18 cellular contexts compared by ENCODE assay signal in genomic region chr17:28532063-28532960, GRCh38. TPM values are rescaled to one million over a fixed set of nuclear protein-coding genes. Genes with fewer than 3 reads are reported as not detected.
DNase-seq lines count a peak whose midpoint lies in the region; ATAC-seq, FAIRE-seq and TF ChIP-seq lines count a peak whose summit lies in the region.
"Had no signal": no experiment of that assay in that cellular context is flagged by ENCODE, and none has a peak within 500 bp of the region (broad histone marks: within the 10 kb centered on the region; RNA-seq: fewer than 3 reads in every experiment).

No MANE protein-coding gene starts in this region.

- H3K27me3 ChIP-seq in K562 (ENCODE audit: control insufficient read depth in 2 of 2, insufficient read depth in 2 of 2, low read length in 2 of 2) (peaks cover 5 to 35% of the 10 kb centered on the region in 2 experiments; a peak in 4 of 5 replicates), Caco-2 (replicated peaks; ENCODE audit: control insufficient read depth, insufficient read depth, low read length) (no peaks in the 10 kb centered on the region)
- H3K27me3 ChIP-seq: brain microvascular endothelial cell, hepatocyte had no signal

- TF ChIP-seq RAD21 in K562 (CRISPR knock-in tag; conservative IDR thresholded peaks at IDR 0.05 in 1 of 2, IDR thresholded peaks at IDR 0.05 in 1 of 2): no peak

- H3K4me1 ChIP-seq in K562 (replicated peaks in 1 of 2; ENCODE audit: control insufficient read depth in 2 of 2, insufficient read depth in 2 of 2, low read length in 2 of 2) (peaks cover 10 to 25% of the 10 kb centered on the region in 2 experiments; a peak in 4 of 5 replicates), Caco-2 (no peaks in the 10 kb centered on the region; the same call in 1 of the 2 replicates)

- H3K9me3 ChIP-seq in K562 (replicated peaks; ENCODE audit: control insufficient read depth, insufficient read depth, low read depth, low read length) (no peaks in the 10 kb centered on the region), Caco-2 (no peaks in the 10 kb centered on the region)

- H3K79me2 ChIP-seq in K562 (ENCODE audit: control insufficient read depth, insufficient read depth, low read length): no peaks in the 10 kb centered on the region
- H3K79me2 ChIP-seq: hepatocyte had no signal

- H3K4me3 ChIP-seq in K562 (no peak overlapping the region), Caco-2 (ENCODE audit: low read depth, low read length) (no peak overlapping the region)
- H3K4me3 ChIP-seq: hepatocyte had no signal

- TF ChIP-seq CTCF in K562 (IDR thresholded peaks at IDR 0.05 in 2 of 3, conservative IDR thresholded peaks at IDR 0.05 in 1 of 3; ENCODE audit: insufficient read depth in 2 of 3, low read depth in 1 of 3, low read length in 3 of 3) (no peak), Caco-2 (IDR thresholded peaks at IDR 0.05; ENCODE audit: insufficient read depth in 1 of 2, low read depth in 1 of 2, low read length in 1 of 2, severe bottlenecking in 1 of 2, unreplicated experiment in 1 of 2) (no peak)

- no peak overlapping the region for H3K9ac ChIP-seq in K562 (ENCODE audit: insufficient read depth in 1 of 2, low read depth in 2 of 2, low read length in 2 of 2)

- WGBS in K562 (ENCODE audit: insufficient coverage, low coverage, missing lambda C conversion rate): 0% methylated on average over 6 of the region's 7 CpGs

- in situ Hi-C loops in K562 (cut with MboI): no loop called here

- no TSS peak for BruUV-seq in K562 (replicated peaks; lab: Mats Ljungman, UMichigan)
- BruUV-seq in Caco-2 (replicated peaks; lab: Mats Ljungman, UMichigan): no TSS peak

- no peaks in the 10 kb centered on the region for H3K9me1 ChIP-seq in K562 (ENCODE audit: control insufficient read depth, insufficient read depth, low read length)

- ATAC-seq in K562 (no peak), GM18505 (IDR thresholded peaks at IDR 0.05; ENCODE audit: unreplicated experiment) (no peak)
- ATAC-seq: CD8-positive, alpha-beta T cell had no signal

- H3K4me1 Mint-ChIP-seq in Caco-2 (ENCODE audit: low read depth, unreplicated experiment): no peaks in the 10 kb centered on the region
- H3K4me1 Mint-ChIP-seq: activated naive CD4-positive, alpha-beta T cell treated with anti-CD3 and anti-CD28 coated beads, Interleukin-2, amount 50 U/mL, for 24 hours had no signal

- no peak for TF ChIP-seq EP300 in K562 (IDR thresholded peaks at IDR 0.05; ENCODE audit: low read length)

- POLR2A ChIA-PET in K562 (lab: Yijun Ruan, JAX) (interaction anchor here (0.6 to 1.5 kb wide), 3 partner anchors 18 to 64 kb away, joined by 3 to 6 read pairs (median 4); no protein-coding TSS in a partner anchor), Caco-2 (lab: Charles Lee) (no interaction called here)

- no peak for TF ChIP-seq POLR2A in K562 (conservative IDR thresholded peaks at IDR 0.05)
- TF ChIP-seq POLR2A in GM18505 (IDR thresholded peaks at IDR 0.05; ENCODE audit: borderline replicate concordance, extremely low read depth, insufficient read depth, insufficient read length): no peak

- DNase-seq in A172 (ENCODE audit: low spot score) (peak; percentile 39), K562 (ENCODE audit: extremely low read depth in 1 of 4, low spot score in 3 of 4) (no peak), Caco-2 (no peak)
- DNase-seq: ACHN; activated CD4-positive, alpha-beta T cell treated with anti-CD3 and anti-CD28 coated beads for 1 hour; activated CD8-positive, alpha-beta memory T cell treated with anti-CD3 and anti-CD28 coated beads, Interleukin-2, amount 50 U/mL, for 48 hours; brain microvascular endothelial cell; CD8-positive, alpha-beta T cell; NCI-H2029 treated with DMSO at 0.1 percent for 48 hours had no signal

- no peaks in the 10 kb centered on the region for H3K27me3 Mint-ChIP-seq in Caco-2 (ENCODE audit: insufficient read depth, unreplicated experiment)
- H3K27me3 Mint-ChIP-seq: activated naive CD4-positive, alpha-beta T cell treated with anti-CD3 and anti-CD28 coated beads, Interleukin-2, amount 50 U/mL, for 24 hours had no signal

- H3K4me3 Mint-ChIP-seq in Caco-2 (ENCODE audit: unreplicated experiment): no peak overlapping the region
- H3K4me3 Mint-ChIP-seq: activated naive CD4-positive, alpha-beta T cell treated with anti-CD3 and anti-CD28 coated beads, Interleukin-2, amount 50 U/mL, for 24 hours; CD8-positive, alpha-beta T cell; T-helper 1 cell treated with Interleukin-12 subunit alpha and Interleukin-12 subunit beta and Interleukin-4 antibody, amounts not matched to agents 30 μg/mL and 1 μg/mL, for 36 hours had no signal

- no peak overlapping the region for H3K27ac ChIP-seq in K562 (ENCODE audit: extremely low read depth, low read depth, low read length)
- H3K27ac ChIP-seq: brain microvascular endothelial cell, hepatocyte had no signal

- H3K36me3 ChIP-seq in K562 (ENCODE audit: control insufficient read depth, insufficient read depth, low read length) (no peaks in the 10 kb centered on the region), Caco-2 (ENCODE audit: control insufficient read depth, insufficient read depth, low read length) (no peaks in the 10 kb centered on the region)
- H3K36me3 ChIP-seq: brain microvascular endothelial cell had no signal

- H3K4me2 ChIP-seq in K562 (ENCODE audit: insufficient read depth, low read length): no peak overlapping the region
- H3K4me2 ChIP-seq: hepatocyte had no signal

- H3K27ac Mint-ChIP-seq in Caco-2 (ENCODE audit: unreplicated experiment): no peak overlapping the region
- H3K27ac Mint-ChIP-seq: activated naive CD4-positive, alpha-beta T cell treated with anti-CD3 and anti-CD28 coated beads, Interleukin-2, amount 50 U/mL, for 24 hours; CD8-positive, alpha-beta T cell; progenitor cell of endocrine pancreas; T-helper 1 cell treated with Interleukin-12 subunit alpha and Interleukin-12 subunit beta and Interleukin-4 antibody, amounts not matched to agents 30 μg/mL and 1 μg/mL, for 36 hours had no signal

- CTCF ChIA-PET in K562 (lab: Yijun Ruan, JAX; ENCODE audit: low intra/inter-chr PET ratio): no interaction called here
- CTCF ChIA-PET in Caco-2 (lab: Charles Lee): no interaction called here

- intact Hi-C loops in K562 (cut with micrococcal nuclease) (no loop called here), Caco-2 (cut with micrococcal nuclease; ENCODE audit: unreplicated experiment) (no loop called here)

- H3K9me3 Mint-ChIP-seq in Caco-2 (ENCODE audit: unreplicated experiment): no peaks in the 10 kb centered on the region
- H3K9me3 Mint-ChIP-seq: activated naive CD4-positive, alpha-beta T cell treated with anti-CD3 and anti-CD28 coated beads, Interleukin-2, amount 50 U/mL, for 24 hours; CD8-positive, alpha-beta T cell; T-helper 1 cell treated with Interleukin-12 subunit alpha and Interleukin-12 subunit beta and Interleukin-4 antibody, amounts not matched to agents 30 μg/mL and 1 μg/mL, for 36 hours had no signal

- no peak overlapping the region for H2AFZ ChIP-seq in K562 (ENCODE audit: low read depth, low read length)
- H2AFZ ChIP-seq: hepatocyte had no signal

- no peaks in the 10 kb centered on the region for H3K36me3 Mint-ChIP-seq in Caco-2 (ENCODE audit: insufficient read depth, unreplicated experiment)
- H3K36me3 Mint-ChIP-seq: activated naive CD4-positive, alpha-beta T cell treated with anti-CD3 and anti-CD28 coated beads, Interleukin-2, amount 50 U/mL, for 24 hours; CD8-positive, alpha-beta T cell had no signal

- no peak for FAIRE-seq in K562 (lab: Jason Lieb, UNC)
- FAIRE-seq: GM12892 had no signal

- H4K20me1 ChIP-seq in K562 (replicated peaks; ENCODE audit: control insufficient read depth, insufficient read depth, low read length): 0 out of 2 replicates have a peak, but pooled peaks cover 13% of the 10 kb centered on the region

RNA-seq across cellular contexts. Expression of gene UNC119, which starts 20.1 kb away (rescaled TPM):
- total RNA-seq in A172 (2014; rRNA removed; shearing (Covaris generic)): 65.5 and 73.5 TPM in 2 replicates
- total RNA-seq in K562 (2011; cell fraction: chromatin; rRNA removed; ENCODE audit: low replicate concordance): 28.5 and 62.9 TPM in 2 replicates
- total RNA-seq in K562 (2011; cell fraction: nucleolus; rRNA removed): 57.0 and 57.2 TPM in 2 replicates
- 50.3 and 52.8 TPM in 2 replicates for total RNA-seq in K562 (2011; cell fraction: nucleoplasm; rRNA removed)
- total RNA-seq in K562 (2014; rRNA removed): 32.0 and 42.0 TPM in 2 replicates
- total RNA-seq in K562 (2014; rRNA removed; fragmentation: Illumina TruSeq; extraction: Trizol): 7.0 and 8.9 TPM in 2 replicates
- 15.7 and 15.9 TPM in 2 replicates for total RNA-seq in K562 (2015; rRNA removed; fragmentation: Illumina TruSeq; extraction: Trizol)
- 16.3 and 21.1 TPM in 2 replicates for total RNA-seq in K562 (2021)
- 47.7 and 62.5 TPM in 2 replicates for polyA plus RNA-seq in K562 (2011; rRNA removed)
- 41.8 and 64.9 TPM in 2 replicates for polyA plus RNA-seq in K562 (2011; cell fraction: cytosol; rRNA removed)
- polyA plus RNA-seq in K562 (2011; cell fraction: nucleus; rRNA removed): 114 and 146 TPM in 2 replicates
- polyA plus RNA-seq in K562 (2012): 12.8 and 25.6 TPM in 2 replicates
- 18.5 and 21.5 TPM in 2 replicates for polyA plus RNA-seq in K562 (2014; fragmentation: Illumina TruSeq; extraction: Trizol)
- 1 to 10 TPM in 1 of 2 experiments, under 1 TPM in 1; 0.37 to 1.0 TPM for polyA plus RNA-seq in K562 (2014; fragmentation: Nextera tagmentation; extraction: Ambion mirVana)
- polyA plus RNA-seq in K562 (2014; rRNA removed): 29.1 and 29.6 TPM in 2 replicates
- polyA minus RNA-seq in K562 (2011; rRNA and poly(A)+ RNA removed): 6.9 and 11.3 TPM in 2 replicates
- polyA minus RNA-seq in K562 (2011; cell fraction: cytosol; rRNA and poly(A)+ RNA removed): 6.6 and 14.3 TPM in 2 replicates
- polyA minus RNA-seq in K562 (2011; cell fraction: nucleus; rRNA and poly(A)+ RNA removed): 23.4 and 27.1 TPM in 2 replicates
- 40.5 and 41.3 TPM in 2 replicates for total RNA-seq in Caco-2 (2022)

RNA-seq across cellular contexts. Expression of gene FOXN1, which starts 26.2 kb away (rescaled TPM):
- 0.22 TPM in 1 of 2 replicates, not detected in the other for total RNA-seq in A172 (2014; rRNA removed; shearing (Covaris generic))
- not detected in 2 replicates for total RNA-seq in K562 (2011; cell fraction: chromatin; rRNA removed; ENCODE audit: low replicate concordance)
- total RNA-seq in K562 (2011; cell fraction: nucleolus; rRNA removed): not detected in 2 replicates
- total RNA-seq in K562 (2011; cell fraction: nucleoplasm; rRNA removed): not detected in 2 replicates
- not detected in 2 replicates for total RNA-seq in K562 (2014; rRNA removed)
- total RNA-seq in K562 (2014; rRNA removed; fragmentation: Illumina TruSeq; extraction: Trizol): not detected in 2 replicates
- not detected in 2 replicates for total RNA-seq in K562 (2015; rRNA removed; fragmentation: Illumina TruSeq; extraction: Trizol)
- not detected in 2 replicates for total RNA-seq in K562 (2021)
- not detected in 2 replicates for polyA plus RNA-seq in K562 (2011; rRNA removed)
- not detected in 2 replicates for polyA plus RNA-seq in K562 (2011; cell fraction: cytosol; rRNA removed)
- not detected in 2 replicates for polyA plus RNA-seq in K562 (2011; cell fraction: nucleus; rRNA removed)
- polyA plus RNA-seq in K562 (2012): not detected in 2 replicates
- polyA plus RNA-seq in K562 (2014; fragmentation: Illumina TruSeq; extraction: Trizol): not detected in 2 replicates
- polyA plus RNA-seq in K562 (2014; fragmentation: Nextera tagmentation; extraction: Ambion mirVana): not detected
- polyA plus RNA-seq in K562 (2014; rRNA removed): not detected in 2 replicates
- polyA minus RNA-seq in K562 (2011; rRNA and poly(A)+ RNA removed): not detected in 2 replicates
- polyA minus RNA-seq in K562 (2011; cell fraction: cytosol; rRNA and poly(A)+ RNA removed): not detected in 2 replicates
- polyA minus RNA-seq in K562 (2011; cell fraction: nucleus; rRNA and poly(A)+ RNA removed): not detected in 2 replicates
- 0.26 and 0.48 TPM in 2 replicates for total RNA-seq in Caco-2 (2022)
- total RNA-seq: CD8-positive, alpha-beta T cell; dermis microvascular lymphatic vessel endothelial cell; hepatocyte; RPMI7951; temporal lobe had no signal

RNA-seq across cellular contexts. Expression of gene PIGS, which starts 39.0 kb away (rescaled TPM):
- total RNA-seq in A172 (2014; rRNA removed; shearing (Covaris generic)): 48.9 and 83.5 TPM in 2 replicates
- 166 and 297 TPM in 2 replicates for total RNA-seq in K562 (2011; cell fraction: chromatin; rRNA removed; ENCODE audit: low replicate concordance)
- total RNA-seq in K562 (2011; cell fraction: nucleolus; rRNA removed): 236 and 239 TPM in 2 replicates
- total RNA-seq in K562 (2011; cell fraction: nucleoplasm; rRNA removed): 231 and 242 TPM in 2 replicates
- total RNA-seq in K562 (2014; rRNA removed) (55.1 and 86.9 TPM in 2 replicates), K562 (2014; rRNA removed; fragmentation: Illumina TruSeq; extraction: Trizol) (52.5 and 57.6 TPM in 2 replicates), K562 (2015; rRNA removed; fragmentation: Illumina TruSeq; extraction: Trizol) (51.5 and 55.3 TPM in 2 replicates), K562 (2021) (109 and 114 TPM in 2 replicates), Caco-2 (2022) (78.2 and 99.6 TPM in 2 replicates)
- polyA plus RNA-seq in K562 (2011; rRNA removed) (64.4 and 76.9 TPM in 2 replicates), K562 (2014; fragmentation: Illumina TruSeq; extraction: Trizol) (138 TPM in 2 replicates), K562 (2014; fragmentation: Nextera tagmentation; extraction: Ambion mirVana) (10 to 100 TPM; 47.5 to 55.8 TPM), K562 (2014; rRNA removed) (68.4 and 68.7 TPM in 2 replicates)
- 69.3 and 115 TPM in 2 replicates for polyA plus RNA-seq in K562 (2011; cell fraction: cytosol; rRNA removed)
- polyA plus RNA-seq in K562 (2011; cell fraction: nucleus; rRNA removed): 101 and 179 TPM in 2 replicates
- 112 and 132 TPM in 2 replicates for polyA plus RNA-seq in K562 (2012)
- polyA minus RNA-seq in K562 (2011; rRNA and poly(A)+ RNA removed): 29.4 and 51.4 TPM in 2 replicates
- 27.1 and 48.7 TPM in 2 replicates for polyA minus RNA-seq in K562 (2011; cell fraction: cytosol; rRNA and poly(A)+ RNA removed)
- polyA minus RNA-seq in K562 (2011; cell fraction: nucleus; rRNA and poly(A)+ RNA removed): 32.1 and 40.7 TPM in 2 replicates

RNA-seq across cellular contexts. Expression of gene ALDOC, which starts 44.4 kb away (rescaled TPM):
- total RNA-seq in A172 (2014; rRNA removed; shearing (Covaris generic)): 1.3 and 2.1 TPM in 2 replicates
- total RNA-seq in K562 (2011; cell fraction: chromatin; rRNA removed; ENCODE audit: low replicate concordance): 193 and 319 TPM in 2 replicates
- total RNA-seq in K562 (2011; cell fraction: nucleolus; rRNA removed): 209 and 250 TPM in 2 replicates
- total RNA-seq in K562 (2011; cell fraction: nucleoplasm; rRNA removed): 213 and 242 TPM in 2 replicates
- total RNA-seq in K562 (2014; rRNA removed): 93.5 and 102 TPM in 2 replicates
- total RNA-seq in K562 (2014; rRNA removed; fragmentation: Illumina TruSeq; extraction: Trizol): 52.0 and 64.1 TPM in 2 replicates
- 42.8 and 43.2 TPM in 2 replicates for total RNA-seq in K562 (2015; rRNA removed; fragmentation: Illumina TruSeq; extraction: Trizol)
- total RNA-seq in K562 (2021): 69.8 and 74.2 TPM in 2 replicates
- 263 and 354 TPM in 2 replicates for polyA plus RNA-seq in K562 (2011; rRNA removed)
- 404 and 465 TPM in 2 replicates for polyA plus RNA-seq in K562 (2011; cell fraction: cytosol; rRNA removed)
- polyA plus RNA-seq in K562 (2011; cell fraction: nucleus; rRNA removed): 420 and 425 TPM in 2 replicates
- polyA plus RNA-seq in K562 (2012): 119 and 134 TPM in 2 replicates
- polyA plus RNA-seq in K562 (2014; fragmentation: Illumina TruSeq; extraction: Trizol): 110 and 122 TPM in 2 replicates
- polyA plus RNA-seq in K562 (2014; fragmentation: Nextera tagmentation; extraction: Ambion mirVana): 100 to 1,000 TPM in 1 of 2 experiments, 10 to 100 TPM in 1; 93.5 to 124 TPM
- 99.2 and 113 TPM in 2 replicates for polyA plus RNA-seq in K562 (2014; rRNA removed)
- 264 and 310 TPM in 2 replicates for polyA minus RNA-seq in K562 (2011; rRNA and poly(A)+ RNA removed)
- 143 and 155 TPM in 2 replicates for polyA minus RNA-seq in K562 (2011; cell fraction: cytosol; rRNA and poly(A)+ RNA removed)
- polyA minus RNA-seq in K562 (2011; cell fraction: nucleus; rRNA and poly(A)+ RNA removed): 82.8 and 138 TPM in 2 replicates
- total RNA-seq in Caco-2 (2022): 16.3 and 17.7 TPM in 2 replicates

RNA-seq across cellular contexts. Expression of gene SLC13A2, which starts 58.9 kb away (rescaled TPM):
- not detected in 2 replicates for total RNA-seq in A172 (2014; rRNA removed; shearing (Covaris generic))
- total RNA-seq in K562 (2011; cell fraction: chromatin; rRNA removed; ENCODE audit: low replicate concordance): not detected in 2 replicates
- not detected in 2 replicates for total RNA-seq in K562 (2011; cell fraction: nucleolus; rRNA removed)
- not detected in 2 replicates for total RNA-seq in K562 (2011; cell fraction: nucleoplasm; rRNA removed)
- total RNA-seq in K562 (2014; rRNA removed): not detected in 2 replicates
- not detected in 2 replicates for total RNA-seq in K562 (2014; rRNA removed; fragmentation: Illumina TruSeq; extraction: Trizol)
- not detected in 2 replicates for total RNA-seq in K562 (2015; rRNA removed; fragmentation: Illumina TruSeq; extraction: Trizol)
- 0.13 TPM in 1 of 2 replicates, not detected in the other for total RNA-seq in K562 (2021)
- not detected in 2 replicates for polyA plus RNA-seq in K562 (2011; rRNA removed)
- polyA plus RNA-seq in K562 (2011; cell fraction: cytosol; rRNA removed): not detected in 2 replicates
- polyA plus RNA-seq in K562 (2011; cell fraction: nucleus; rRNA removed): not detected in 2 replicates
- polyA plus RNA-seq in K562 (2012): not detected in 2 replicates
- polyA plus RNA-seq in K562 (2014; fragmentation: Illumina TruSeq; extraction: Trizol): not detected in 2 replicates
- not detected for polyA plus RNA-seq in K562 (2014; fragmentation: Nextera tagmentation; extraction: Ambion mirVana)
- polyA plus RNA-seq in K562 (2014; rRNA removed): not detected in 2 replicates
- not detected in 2 replicates for polyA minus RNA-seq in K562 (2011; rRNA and poly(A)+ RNA removed)
- not detected in 2 replicates for polyA minus RNA-seq in K562 (2011; cell fraction: cytosol; rRNA and poly(A)+ RNA removed)
- polyA minus RNA-seq in K562 (2011; cell fraction: nucleus; rRNA and poly(A)+ RNA removed): not detected in 2 replicates
- total RNA-seq in Caco-2 (2022): 0.42 and 0.57 TPM in 2 replicates
- total RNA-seq: CD8-positive, alpha-beta T cell; dermis microvascular lymphatic vessel endothelial cell; RPMI7951; temporal lobe had no signal
